Comparison of ENCODE assay signal across 30 cellular contexts in the genomic region with DNA sequence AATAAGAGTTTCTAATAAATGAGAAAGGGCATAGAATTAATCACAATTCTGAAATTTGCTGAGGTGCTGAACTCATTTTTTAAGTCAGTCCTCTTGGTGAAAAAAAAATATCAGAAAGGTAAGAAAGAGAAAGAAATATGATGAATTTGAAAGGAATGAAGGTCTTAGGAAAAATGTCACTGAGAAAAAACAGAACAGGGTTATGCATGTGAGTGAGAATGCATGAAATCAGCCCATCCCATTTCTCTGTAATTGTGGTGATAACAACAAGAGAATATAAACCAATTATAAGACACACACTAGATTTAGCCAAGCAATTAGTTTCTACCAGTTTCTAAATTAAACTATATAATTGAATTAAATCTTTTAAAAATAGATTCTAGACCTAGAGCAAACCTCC.
A peak's percentile ranks its signal among the peaks of the same experiment; 100 is the strongest.
DNase-seq lines count a peak whose midpoint lies in the region; ATAC-seq and TF ChIP-seq lines count a peak whose summit lies in the region.
"Had no signal": no experiment of that assay in that cellular context is flagged by ENCODE, and none has a peak within 500 bp of the region (broad histone marks: within the 10 kb centered on the region; RNA-seq: fewer than 3 reads in every experiment).

No MANE protein-coding gene starts in this region.

- in situ Hi-C loops in brain microvascular endothelial cell (cut with HindIII; ENCODE audit: low pct_ligation_motif_present, low sequenced_read_pairs), result no loop called here

- peak overlapping the region; percentile 90 for H3K27ac ChIP-seq in brain microvascular endothelial cell
- H3K27ac ChIP-seq in mesodermal cell (ENCODE audit: low read depth, low read length, severe bottlenecking), result peak overlapping the region; percentile 49
- H3K27ac ChIP-seq: coronary artery, right lobe of liver, tibial artery had no signal

- H3K27me3 ChIP-seq in brain microvascular endothelial cell (replicated peaks), result no peaks in the 10 kb centered on the region
- H3K27me3 ChIP-seq: BE2C, right lobe of liver, tibial artery had no signal

- no peaks in the 10 kb centered on the region for H3K9me3 ChIP-seq in mesodermal cell (ENCODE audit: control insufficient read depth, low read length)
- H3K9me3 ChIP-seq: BE2C, right lobe of liver, tibial artery had no signal

- H3K4me1 ChIP-seq in mesodermal cell (ENCODE audit: control insufficient read depth, insufficient read depth, low read length, poor library complexity, severe bottlenecking), result peaks cover 17% of the 10 kb centered on the region
- H3K4me1 ChIP-seq: right lobe of liver had no signal

- DNase-seq in GM03348 (ENCODE audit: low spot score), result peak; percentile 6
- peak; percentile 16 for DNase-seq in NCI-H748 treated with DMSO at 0.1 percent for 48 hours (lab: John Stamatoyannopoulos, UW)
- no peak for DNase-seq in brain microvascular endothelial cell
- DNase-seq in NCI-H1694 (lab: John Stamatoyannopoulos, UW), result no peak
- DNase-seq: activated CD4-positive, alpha-beta T cell treated with anti-CD3 and anti-CD28 coated beads, Interleukin-2, amount 10 ng/mL, durations not matched to agents 24 days and 14 days; activated CD8-positive, alpha-beta memory T cell treated with anti-CD3 and anti-CD28 coated beads for 24 hours; activated naive CD4-positive, alpha-beta T cell treated with anti-CD3 and anti-CD28 coated beads, Interleukin-2, amount 50 U/mL, for 16 hours; activated T-cell treated with anti-CD3 and anti-CD28 coated beads for 4 hours; anterior cingulate cortex; BE2C; CD8-positive, alpha-beta memory T cell; DMS 273 treated with DMSO at 0.1 percent for 48 hours; effector memory CD4-positive, alpha-beta T cell; erythroblast; midbrain; naive B cell; NCI-H1092 treated with DMSO at 0.1 percent for 48 hours; NCI-H2227 treated with DMSO at 0.1 percent for 48 hours; NCI-H526 treated with DMSO at 0.1 percent for 48 hours; right lobe of liver; stimulated activated CD4-positive, alpha-beta T cell treated with anti-CD3 and anti-CD28 coated beads, Interleukin-12 subunit alpha, Interleukin-12 subunit beta, amount 100 ng/mL, for 4 hours; stimulated activated CD4-positive, alpha-beta T cell treated with anti-CD3 and anti-CD28 coated beads, Interleukin-4, amount 100 ng/mL, for 1 hour; SW 1271; tibial artery had no signal

- H3K4me3 ChIP-seq in brain microvascular endothelial cell (ENCODE audit: low read depth, low read length), result no peak overlapping the region
- no peak overlapping the region for H3K4me3 ChIP-seq in mesodermal cell (ENCODE audit: extremely low read depth, insufficient read depth, low read length, poor library complexity, severe bottlenecking)
- H3K4me3 ChIP-seq: coronary artery, right lobe of liver, tibial artery had no signal

- TF ChIP-seq CTCF in brain microvascular endothelial cell (IDR thresholded peaks at IDR 0.05; ENCODE audit: low read depth, low read length, missing control alignments), result no peak

- ATAC-seq in HG03442 (IDR thresholded peaks at IDR 0.05; ENCODE audit: unreplicated experiment) (no peak), GM18520 (IDR thresholded peaks at IDR 0.05; ENCODE audit: unreplicated experiment) (no peak)
- ATAC-seq: HCT116, Panc1, right lobe of liver had no signal

- H3K36me3 ChIP-seq in brain microvascular endothelial cell (replicated peaks) (no peaks in the 10 kb centered on the region), mesodermal cell (ENCODE audit: control insufficient read depth, insufficient read depth, low read length) (no peaks in the 10 kb centered on the region)
- H3K36me3 ChIP-seq: BE2C, right lobe of liver, tibial artery had no signal

Comparison
In these comparisons a context has a peak if more than half of its experiments do, and no peak if none do; other contexts are left out.
1. DNase-seq: peak in GM03348 (single experiment) and NCI-H748 treated with DMSO at 0.1 percent for 48 hours (single experiment); none in brain microvascular endothelial cell (single experiment) and NCI-H1694 (single experiment).